Comparison of ENCODE assay signal across 1 cellular context in genomic region chr1:156707486-156708244, GRCh38.
TF ChIP-seq lines count a peak whose summit lies in the region.

No MANE protein-coding gene starts in this region.

TF ChIP-seq in GM23338, 12 proteins besides CTCF, POLR2A, EP300 and RAD21 (continued from another document):
- TF ChIP-seq ZNF462 (CRISPR knock-in tag; IDR thresholded peaks at IDR 0.05) (no peak), EZH2phosphoT487 (IDR thresholded peaks at IDR 0.05; ENCODE audit: unreplicated experiment) (no peak)
